8 cellular contexts compared by ENCODE assay signal in the genomic region with DNA sequence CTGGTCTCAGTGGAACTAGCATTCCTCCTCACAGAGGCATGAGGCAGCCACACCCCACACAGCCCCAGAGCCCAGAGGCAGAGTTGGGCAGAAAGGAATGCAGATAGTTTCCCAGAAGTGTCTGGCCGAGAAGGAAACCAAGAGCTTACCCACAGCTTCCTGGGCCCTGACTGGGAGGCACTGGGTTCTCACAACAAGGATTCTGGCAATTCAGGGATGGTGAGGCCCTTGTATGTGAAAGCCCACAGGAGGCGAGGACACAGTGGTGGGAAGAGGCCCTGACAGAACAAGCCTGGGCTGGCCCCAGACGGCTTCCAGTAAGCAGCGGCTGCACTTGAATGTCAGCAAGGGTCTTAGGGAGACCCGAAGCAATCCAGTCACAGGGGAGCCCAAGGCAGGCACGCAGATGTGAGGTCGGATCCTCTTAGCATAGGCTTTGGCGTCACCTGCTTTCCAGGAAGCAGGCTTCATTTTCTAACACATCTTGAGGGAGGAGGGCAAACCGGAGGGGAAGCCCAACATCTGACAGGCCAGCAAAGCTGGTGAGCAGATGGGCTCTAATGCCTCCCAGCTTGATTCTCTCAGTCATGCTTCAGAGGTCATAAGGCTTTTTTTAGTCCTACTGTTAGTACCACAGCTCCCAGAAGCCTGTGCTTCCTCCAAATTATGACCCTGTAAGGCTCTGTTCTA.
A peak's percentile ranks its signal among the peaks of the same experiment; 100 is the strongest.
DNase-seq lines count a peak whose midpoint lies in the region; ATAC-seq and TF ChIP-seq lines count a peak whose summit lies in the region.

No MANE protein-coding gene starts in this region.

- H3K4me3 ChIP-seq in epithelial cell of esophagus (ENCODE audit: low read length) (no peak overlapping the region), trophoblast cell (ENCODE audit: low read depth, low read length) (no peak overlapping the region), Karpas-422 (ENCODE audit: low read length) (no peak overlapping the region), Peyer's patch (no peak overlapping the region)

- H3K4me1 ChIP-seq in trophoblast cell (ENCODE audit: control insufficient read depth in 1 of 2, insufficient read depth in 2 of 2, low read length in 2 of 2) = peaks cover 23 to 29% of the 10 kb centered on the region in 2 experiments
- H3K4me1 ChIP-seq in Karpas-422 (ENCODE audit: low read length) = no peaks in the 10 kb centered on the region; the same call in 1 of the 2 replicates
- H3K4me1 ChIP-seq in Peyer's patch = peaks cover 0 to 5% (median 0%) of the 10 kb centered on the region in 4 donors

- no peaks in the 10 kb centered on the region for H3K27me3 ChIP-seq in trophoblast cell (ENCODE audit: insufficient read depth, low read length)
- H3K27me3 ChIP-seq in Karpas-422 (ENCODE audit: low read length) = no peaks in the 10 kb centered on the region
- H3K27me3 ChIP-seq in Peyer's patch = no peaks in the 10 kb centered on the region

- peak overlapping the region; percentile 50 for H3K14ac ChIP-seq in trophoblast cell (ENCODE audit: low read length)

- no peaks in the 10 kb centered on the region for H4K20me1 ChIP-seq in Karpas-422 (ENCODE audit: insufficient read depth, low read depth, low read length)

- peak overlapping the region; percentile 60 for H3K18ac ChIP-seq in trophoblast cell (ENCODE audit: low read length)

- TF ChIP-seq POLR2A in Peyer's patch (IDR thresholded peaks at IDR 0.05) = no peak

- H2BK120ac ChIP-seq in trophoblast cell (ENCODE audit: insufficient read depth, low read length, poor library complexity) = peak overlapping the region; percentile 49

- peak overlapping the region; percentile 72 for H2BK12ac ChIP-seq in trophoblast cell (ENCODE audit: low read length)

- H3K4me2 ChIP-seq in trophoblast cell (ENCODE audit: low read length) = peak overlapping the region; percentile 37
- H3K4me2 ChIP-seq in Karpas-422 (ENCODE audit: low read depth, low read length, poor library complexity, severe bottlenecking) = no peak overlapping the region

- DNase-seq in COLO668 (lab: John Stamatoyannopoulos, UW; ENCODE audit: unreplicated experiment) (peak; percentile 40), OCI-M1 (lab: John Stamatoyannopoulos, UW) (peak; percentile 33), epithelial cell of esophagus (ENCODE audit: low read depth) (peak; percentile 89), trophoblast cell (peak; percentile 93 to 94), Karpas-422 (no peak), Peyer's patch (no peak)

- ATAC-seq in GM18907 (IDR thresholded peaks at IDR 0.05; ENCODE audit: unreplicated experiment) = peak; percentile 89
- peak; percentile 76 for ATAC-seq in HG03097 (IDR thresholded peaks at IDR 0.05; ENCODE audit: low FRiP score, unreplicated experiment)

- H3K9ac ChIP-seq in trophoblast cell (ENCODE audit: low read length) = peak overlapping the region; percentile 5
- H3K9ac ChIP-seq in Karpas-422 (ENCODE audit: low read length) = no peak overlapping the region

- peaks cover 21% of the 10 kb centered on the region for H3K79me1 ChIP-seq in trophoblast cell (ENCODE audit: low read length)

- H3K9me3 ChIP-seq in trophoblast cell (ENCODE audit: insufficient read depth, low read depth, low read length) (peaks cover 4% of the 10 kb centered on the region), Karpas-422 (ENCODE audit: low read length) (no peaks in the 10 kb centered on the region), Peyer's patch (no peaks in the 10 kb centered on the region)

- no peak overlapping the region for H4K12ac ChIP-seq in trophoblast cell (ENCODE audit: low read depth, low read length)

- H2AK5ac ChIP-seq in trophoblast cell (ENCODE audit: low read length) = peak overlapping the region; percentile 16

- peak overlapping the region; percentile 18 for H3K4ac ChIP-seq in trophoblast cell (ENCODE audit: low read depth, low read length)

- TF ChIP-seq CTCF in epithelial cell of esophagus (IDR thresholded peaks at IDR 0.05; ENCODE audit: insufficient read depth, low read depth, low read length, missing control alignments) (no peak), Peyer's patch (IDR thresholded peaks at IDR 0.05) (no peak)

- peak overlapping the region; percentile 71 for H2BK5ac ChIP-seq in trophoblast cell (ENCODE audit: low read depth, low read length, poor library complexity)

- H3K9me2 ChIP-seq in Karpas-422 (replicated peaks; ENCODE audit: insufficient read depth, low read length) = no peaks in the 10 kb centered on the region

- H2AFZ ChIP-seq in trophoblast cell (ENCODE audit: insufficient read depth, low read length, poor library complexity) (no peak overlapping the region), Karpas-422 (ENCODE audit: low read length) (no peak overlapping the region)

- peak overlapping the region; percentile 76 for H4K91ac ChIP-seq in trophoblast cell (ENCODE audit: low read depth, low read length)

- H3K36me3 ChIP-seq in trophoblast cell (ENCODE audit: control insufficient read depth in 1 of 2, insufficient read depth in 2 of 2, low read length in 2 of 2) (peaks cover 0 to 4% of the 10 kb centered on the region in 2 experiments), Karpas-422 (ENCODE audit: insufficient read depth, low read length) (no peaks in the 10 kb centered on the region), Peyer's patch (no peaks in the 10 kb centered on the region)

- H3K79me2 ChIP-seq in trophoblast cell (ENCODE audit: control insufficient read depth, insufficient read depth, low read length, poor library complexity) (no peaks in the 10 kb centered on the region), Karpas-422 (ENCODE audit: low read length) (no peaks in the 10 kb centered on the region)

- H4K8ac ChIP-seq in trophoblast cell (ENCODE audit: low read depth, low read length) = peak overlapping the region; percentile 13

- WGBS in trophoblast cell (ENCODE audit: extremely low coverage, insufficient coverage, insufficient read length) = no CpG with 5 or more reads among the region's 9 CpGs

- H3K27ac ChIP-seq in trophoblast cell (ENCODE audit: low read depth, low read length) (peak overlapping the region; percentile 91), Karpas-422 (ENCODE audit: low read length) (no peak overlapping the region), Peyer's patch (peak overlapping the region in 2 of 4 donors; percentile 7 to 72)

- H3K23ac ChIP-seq in trophoblast cell (ENCODE audit: low read length) = peak overlapping the region; percentile 10

Comparison
In these comparisons a context has a peak if more than half of its experiments do, and no peak if none do; other contexts are left out.
1. DNase-seq: peak in COLO668 (single experiment), OCI-M1 (single experiment), epithelial cell of esophagus (single experiment) and trophoblast cell (2 of 2); none in Karpas-422 (single experiment) and Peyer's patch (0 of 3).